Comparison of ENCODE assay signal across 1 cellular context in the genomic region with DNA sequence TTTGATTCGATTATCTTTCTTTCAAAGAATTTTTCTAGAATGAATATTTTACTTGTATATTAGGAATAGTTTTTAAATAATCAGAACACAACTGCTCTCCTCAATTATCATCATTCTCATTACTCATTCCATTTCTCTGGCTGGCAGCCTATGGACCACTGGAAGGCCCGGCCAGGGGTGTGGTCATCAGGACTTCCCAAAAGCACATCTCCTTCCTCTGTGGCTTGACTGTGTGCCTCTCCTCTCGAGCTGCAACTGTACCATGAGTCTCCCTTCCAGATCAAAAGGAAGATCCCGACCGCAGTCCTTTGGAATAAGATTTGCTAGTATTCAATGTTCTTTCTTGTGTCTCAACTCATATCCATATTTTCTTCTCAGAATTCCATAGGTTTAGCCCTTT.
TF ChIP-seq lines count a peak whose summit lies in the region.

No MANE protein-coding gene starts in this region.

TF ChIP-seq in SK-N-SH treated with all-trans-retinoic acid at 6 μM for 48 hours, 23 proteins besides CTCF, POLR2A, EP300 and RAD21 (continued from another document):
- TF ChIP-seq OSR1 (CRISPR knock-in tag; IDR thresholded peaks at IDR 0.05) (no peak), GLIS3 (CRISPR knock-in tag; IDR thresholded peaks at IDR 0.05) (no peak)
- TF ChIP-seq, protein P1, sequence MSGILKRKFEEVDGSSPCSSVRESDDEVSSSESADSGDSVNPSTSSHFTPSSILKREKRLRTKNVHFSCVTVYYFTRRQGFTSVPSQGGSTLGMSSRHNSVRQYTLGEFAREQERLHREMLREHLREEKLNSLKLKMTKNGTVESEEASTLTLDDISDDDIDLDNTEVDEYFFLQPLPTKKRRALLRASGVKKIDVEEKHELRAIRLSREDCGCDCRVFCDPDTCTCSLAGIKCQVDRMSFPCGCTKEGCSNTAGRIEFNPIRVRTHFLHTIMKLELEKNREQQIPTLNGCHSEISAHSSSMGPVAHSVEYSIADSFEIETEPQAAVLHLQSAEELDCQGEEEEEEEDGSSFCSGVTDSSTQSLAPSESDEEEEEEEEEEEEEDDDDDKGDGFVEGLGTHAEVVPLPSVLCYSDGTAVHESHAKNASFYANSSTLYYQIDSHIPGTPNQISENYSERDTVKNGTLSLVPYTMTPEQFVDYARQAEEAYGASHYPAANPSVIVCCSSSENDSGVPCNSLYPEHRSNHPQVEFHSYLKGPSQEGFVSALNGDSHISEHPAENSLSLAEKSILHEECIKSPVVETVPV (CRISPR knock-in tag; IDR thresholded peaks at IDR 0.05), result no peak
- TF ChIP-seq, protein P2, sequence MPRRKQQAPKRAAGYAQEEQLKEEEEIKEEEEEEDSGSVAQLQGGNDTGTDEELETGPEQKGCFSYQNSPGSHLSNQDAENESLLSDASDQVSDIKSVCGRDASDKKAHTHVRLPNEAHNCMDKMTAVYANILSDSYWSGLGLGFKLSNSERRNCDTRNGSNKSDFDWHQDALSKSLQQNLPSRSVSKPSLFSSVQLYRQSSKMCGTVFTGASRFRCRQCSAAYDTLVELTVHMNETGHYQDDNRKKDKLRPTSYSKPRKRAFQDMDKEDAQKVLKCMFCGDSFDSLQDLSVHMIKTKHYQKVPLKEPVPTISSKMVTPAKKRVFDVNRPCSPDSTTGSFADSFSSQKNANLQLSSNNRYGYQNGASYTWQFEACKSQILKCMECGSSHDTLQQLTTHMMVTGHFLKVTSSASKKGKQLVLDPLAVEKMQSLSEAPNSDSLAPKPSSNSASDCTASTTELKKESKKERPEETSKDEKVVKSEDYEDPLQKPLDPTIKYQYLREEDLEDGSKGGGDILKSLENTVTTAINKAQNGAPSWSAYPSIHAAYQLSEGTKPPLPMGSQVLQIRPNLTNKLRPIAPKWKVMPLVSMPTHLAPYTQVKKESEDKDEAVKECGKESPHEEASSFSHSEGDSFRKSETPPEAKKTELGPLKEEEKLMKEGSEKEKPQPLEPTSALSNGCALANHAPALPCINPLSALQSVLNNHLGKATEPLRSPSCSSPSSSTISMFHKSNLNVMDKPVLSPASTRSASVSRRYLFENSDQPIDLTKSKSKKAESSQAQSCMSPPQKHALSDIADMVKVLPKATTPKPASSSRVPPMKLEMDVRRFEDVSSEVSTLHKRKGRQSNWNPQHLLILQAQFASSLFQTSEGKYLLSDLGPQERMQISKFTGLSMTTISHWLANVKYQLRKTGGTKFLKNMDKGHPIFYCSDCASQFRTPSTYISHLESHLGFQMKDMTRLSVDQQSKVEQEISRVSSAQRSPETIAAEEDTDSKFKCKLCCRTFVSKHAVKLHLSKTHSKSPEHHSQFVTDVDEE (CRISPR knock-in tag; IDR thresholded peaks at IDR 0.05), result no peak
- TF ChIP-seq, protein P3, sequence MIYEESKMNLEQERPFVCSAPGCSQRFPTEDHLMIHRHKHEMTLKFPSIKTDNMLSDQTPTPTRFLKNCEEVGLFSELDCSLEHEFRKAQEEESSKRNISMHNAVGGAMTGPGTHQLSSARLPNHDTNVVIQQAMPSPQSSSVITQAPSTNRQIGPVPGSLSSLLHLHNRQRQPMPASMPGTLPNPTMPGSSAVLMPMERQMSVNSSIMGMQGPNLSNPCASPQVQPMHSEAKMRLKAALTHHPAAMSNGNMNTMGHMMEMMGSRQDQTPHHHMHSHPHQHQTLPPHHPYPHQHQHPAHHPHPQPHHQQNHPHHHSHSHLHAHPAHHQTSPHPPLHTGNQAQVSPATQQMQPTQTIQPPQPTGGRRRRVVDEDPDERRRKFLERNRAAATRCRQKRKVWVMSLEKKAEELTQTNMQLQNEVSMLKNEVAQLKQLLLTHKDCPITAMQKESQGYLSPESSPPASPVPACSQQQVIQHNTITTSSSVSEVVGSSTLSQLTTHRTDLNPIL (CRISPR knock-in tag; IDR thresholded peaks at IDR 0.05; ENCODE audit: low read depth), result no peak
